ENCODE assay signal across 8 cellular contexts in the genomic region with DNA sequence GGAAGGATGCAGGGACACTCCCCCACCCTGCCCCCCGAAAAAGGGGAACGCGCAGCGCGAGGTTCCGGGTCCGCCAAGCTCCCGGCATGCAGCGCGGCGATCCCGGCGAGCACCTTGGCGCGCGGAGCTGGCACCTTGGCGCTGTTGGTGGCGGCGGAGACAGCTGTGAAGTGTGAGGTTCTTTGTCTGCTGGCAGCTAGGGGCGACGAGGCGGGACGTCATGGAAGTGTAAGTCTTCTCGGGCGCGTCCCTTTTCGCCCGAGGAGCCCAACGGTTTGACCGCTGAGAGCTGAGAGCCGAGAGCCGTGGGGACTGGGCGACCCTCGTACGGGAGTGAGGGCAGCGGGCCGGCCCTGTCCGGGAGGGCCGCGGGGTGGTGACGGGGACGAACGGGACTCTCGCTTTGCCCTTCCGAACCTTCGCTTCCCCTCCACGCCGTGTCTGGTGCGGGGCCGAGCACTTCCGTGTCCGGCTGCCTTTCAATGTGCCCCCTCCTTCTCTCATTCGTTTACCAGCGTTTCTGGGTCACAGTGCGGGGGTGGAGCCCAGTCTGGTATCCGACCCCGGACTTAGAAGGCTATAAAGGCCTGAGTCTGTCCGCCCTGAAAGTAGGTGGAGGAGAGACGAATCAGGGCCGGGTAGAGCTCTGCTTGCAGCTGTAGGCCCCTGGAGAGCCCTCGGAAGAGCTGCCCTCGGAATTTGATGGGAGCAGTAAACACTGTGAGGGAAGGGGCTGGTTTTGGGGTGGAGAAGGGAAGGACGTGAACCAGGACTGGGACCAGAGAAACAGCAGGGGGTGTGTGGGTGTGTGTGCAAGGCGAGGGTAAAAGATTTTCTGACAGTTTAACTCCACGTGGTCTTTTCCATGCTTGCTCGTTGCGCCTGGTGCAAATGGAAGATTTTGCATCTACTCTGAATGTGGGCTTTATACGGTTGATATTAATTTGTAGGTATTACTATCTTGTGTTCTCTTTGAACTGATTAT. TPM values are rescaled to one million over a fixed set of nuclear protein-coding genes. Genes with fewer than 3 reads are reported as not detected.
DNase-seq lines count a peak whose midpoint lies in the region; ATAC-seq and TF ChIP-seq lines count a peak whose summit lies in the region.

TSS of gene CRCP (plus strand) at position 105 of the 985 bp plus-strand sequence. CDS start at position 221, 116 bp downstream.

- H3K4me3 Mint-ChIP-seq in progenitor cell of endocrine pancreas (ENCODE audit: low read depth): peak within 1 kb of the TSS; percentile 92

- no peaks in the 10 kb centered on the region for H3K9me3 ChIP-seq in adipocyte (ENCODE audit: control insufficient read depth, low read length)
- no peaks in the 10 kb centered on the region for H3K9me3 ChIP-seq in heart right ventricle
- H3K9me3 ChIP-seq in upper lobe of right lung: no peaks in the 10 kb centered on the region

- H3K9ac ChIP-seq in adipocyte (ENCODE audit: low read length): peak within 1 kb of the TSS; percentile 98

- H3K9me3 Mint-ChIP-seq in progenitor cell of endocrine pancreas (ENCODE audit: low read depth): no peaks in the 10 kb centered on the region

- no peaks in the 10 kb centered on the region for H3K36me3 ChIP-seq in adipocyte (ENCODE audit: control insufficient read depth, insufficient read depth, low read length, severe bottlenecking)
- H3K36me3 ChIP-seq in heart right ventricle: peaks cover 0 to 11% (median 0%) of the 10 kb centered on the region in 9 donors
- H3K36me3 ChIP-seq in upper lobe of right lung: no peaks in the 10 kb centered on the region

- 0 to 1% methylated on average over 68 of the region's 68 CpGs for WGBS in heart right ventricle, 2 donors

- peaks cover 30% of the 10 kb centered on the region for H3K4me1 Mint-ChIP-seq in progenitor cell of endocrine pancreas (ENCODE audit: low read depth)

- H3K4me3 ChIP-seq in adipocyte (ENCODE audit: low read length): peak within 1 kb of the TSS; percentile 93
- peak within 1 kb of the TSS; percentile 64 to 99 (median 86) for H3K4me3 ChIP-seq in heart right ventricle
- H3K4me3 ChIP-seq in upper lobe of right lung: peak within 1 kb of the TSS; percentile 74

- ATAC-seq in HG02610 (IDR thresholded peaks at IDR 0.05; ENCODE audit: unreplicated experiment) (peak; percentile 90), heart right ventricle (peak; percentile 95 to 97 (median 96)), upper lobe of right lung (peak; percentile 96)

- H3K27me3 Mint-ChIP-seq in progenitor cell of endocrine pancreas: no peaks in the 10 kb centered on the region

- peak within 1 kb of the TSS; percentile 99 for H3K27ac Mint-ChIP-seq in progenitor cell of endocrine pancreas

- peaks cover 42% of the 10 kb centered on the region for H3K4me1 ChIP-seq in adipocyte (ENCODE audit: control insufficient read depth, insufficient read depth, low read length)
- H3K4me1 ChIP-seq in heart right ventricle: peaks cover 4 to 55% (median 46%) of the 10 kb centered on the region in 9 donors
- H3K4me1 ChIP-seq in upper lobe of right lung: peaks cover 37% of the 10 kb centered on the region

- TF ChIP-seq CTCF in GM12874 (IDR thresholded peaks at IDR 0.05; ENCODE audit: insufficient read depth, low read depth, low read length): peak; percentile 38; the same call in 1 of the 2 replicates
- peak in 3 of 9 donors; percentile 31 to 46 (median 39) for TF ChIP-seq CTCF in heart right ventricle (IDR thresholded peaks at IDR 0.05)
- TF ChIP-seq CTCF in progenitor cell of endocrine pancreas (IDR thresholded peaks at IDR 0.05; ENCODE audit: unreplicated experiment): peak; percentile 36
- peak; percentile 26 for TF ChIP-seq CTCF in upper lobe of right lung (IDR thresholded peaks at IDR 0.05)

- H3K27me3 ChIP-seq in adipocyte (replicated peaks; ENCODE audit: control insufficient read depth, insufficient read depth, low read length) (no peaks in the 10 kb centered on the region), heart right ventricle (no peaks in the 10 kb centered on the region), upper lobe of right lung (no peaks in the 10 kb centered on the region)

- intact Hi-C loops in heart right ventricle (cut with DNase I): loop anchor here in 2 of 10 donors (5.0 kb wide), 1 partner anchor 38 kb away; the partner anchor contains the start of gene ASL (in 2 of the 2)
- intact Hi-C loops in upper lobe of right lung (cut with DNase I): no loop called here

- H3K27ac ChIP-seq in heart right ventricle (peak within 1 kb of the TSS; percentile 87 to 99 (median 95)), upper lobe of right lung (peak within 1 kb of the TSS; percentile 91)

- DNase-seq in NCI-H1092 (lab: John Stamatoyannopoulos, UW): peak; percentile 75
- peak; percentile 82 for DNase-seq in T follicular helper cell (ENCODE audit: low read depth)
- peak; percentile 84 for DNase-seq in adipocyte (ENCODE audit: low read depth)
- peak; percentile 79 to 83 for DNase-seq in heart right ventricle
- peak; percentile 63 for DNase-seq in progenitor cell of endocrine pancreas (ENCODE audit: low spot score, unreplicated experiment)
- peak; percentile 93 for DNase-seq in upper lobe of right lung

- H3K36me3 Mint-ChIP-seq in progenitor cell of endocrine pancreas (ENCODE audit: insufficient read depth): peaks cover 5% of the 10 kb centered on the region

RNA-seq across cellular contexts. Expression of gene CRCP, which starts in this region (rescaled TPM):
- total RNA-seq in heart right ventricle (10 to 100 TPM; 15.4 to 31.1 (median 23.1) TPM), progenitor cell of endocrine pancreas (32.4 and 34.8 TPM in 2 replicates), upper lobe of right lung (33.1 TPM)
- polyA plus RNA-seq in heart right ventricle: 10 to 100 TPM; 11.3 to 16.2 TPM

Comparison
In these comparisons a context has a peak if more than half of its experiments do, and no peak if none do; other contexts are left out.
1. Peak in every context shown above with its lines: DNase-seq, ATAC-seq, H3K4me3 ChIP-seq and H3K27ac ChIP-seq.